ENCODE assay signal across 12 cellular contexts in the genomic region with DNA sequence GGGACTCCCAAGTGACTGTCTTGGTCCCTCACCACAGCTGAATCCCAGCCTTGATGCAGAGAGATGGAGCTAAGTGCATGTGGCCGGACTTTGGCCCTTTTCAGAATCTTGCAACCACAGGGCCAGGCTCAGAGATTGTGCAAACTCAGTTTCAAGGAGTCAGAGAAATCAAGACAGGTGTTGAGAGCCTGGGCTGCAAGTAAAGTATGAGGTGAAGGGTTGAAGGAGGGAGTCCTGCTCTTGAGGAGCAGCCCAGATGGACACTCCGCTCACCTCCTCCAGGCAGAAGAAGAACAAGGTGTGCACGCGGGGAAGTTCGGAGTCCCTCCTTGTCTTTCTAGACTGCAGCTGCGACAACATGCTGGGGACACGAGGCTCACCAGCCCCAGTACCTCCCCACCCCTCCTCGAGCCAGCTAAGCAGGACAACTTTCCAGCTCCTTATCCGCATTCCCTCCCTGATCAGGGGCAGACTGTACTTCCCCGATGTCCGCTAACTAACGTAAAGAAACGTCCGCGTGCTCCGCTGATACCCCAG. TPM values are rescaled to one million over a fixed set of nuclear protein-coding genes. Genes with fewer than 3 reads are reported as not detected.
DNase-seq lines count a peak whose midpoint lies in the region; ATAC-seq and TF ChIP-seq lines count a peak whose summit lies in the region.
"Had no signal": no experiment of that assay in that cellular context is flagged by ENCODE, and none has a peak within 500 bp of the region (broad histone marks: within the 10 kb centered on the region; RNA-seq: fewer than 3 reads in every experiment).

No MANE protein-coding gene starts in this region.

- H3K36me3 ChIP-seq in esophagus squamous epithelium (no peaks in the 10 kb centered on the region), mucosa of rectum (ENCODE audit: control insufficient read depth in 2 of 2, insufficient read depth in 2 of 2, low read length in 2 of 2) (no peaks in the 10 kb centered on the region), tibial artery (no peaks in the 10 kb centered on the region)
- H3K36me3 ChIP-seq: MG63, SJSA1 had no signal

- H3K9ac ChIP-seq in mucosa of rectum (ENCODE audit: low read depth in 1 of 2, low read length in 2 of 2): no peak overlapping the region

- H3K4me3 ChIP-seq in esophagus squamous epithelium (peak overlapping the region; percentile 9 to 64 (median 36)), mucosa of rectum (ENCODE audit: low read length in 2 of 2) (peak overlapping the region; percentile 38 to 43), tibial artery (peak overlapping the region; percentile 43 to 57)
- H3K4me3 ChIP-seq: MG63, SJSA1 had no signal

- intact Hi-C loops in esophagus squamous epithelium (cut with DNase I) (no loop called here), tibial artery (cut with DNase I; ENCODE audit: low total_unique reads) (no loop called here)

- DNase-seq in T-helper 17 cell: no peak
- DNase-seq in esophagus squamous epithelium (lab: John Stamatoyannopoulos, UW): no peak
- DNase-seq in tibial artery: no peak
- DNase-seq in NCI-H2171 treated with DMSO at 0.1 percent for 48 hours (lab: John Stamatoyannopoulos, UW): no peak
- DNase-seq in NCI-H187 (lab: John Stamatoyannopoulos, UW): no peak
- DNase-seq: activated effector memory CD4-positive, alpha-beta T cell treated with anti-CD3 and anti-CD28 coated beads, Interleukin-2, amount 50 U/mL, for 16 hours; MG63; NCI-H446 treated with DMSO at 0.1 percent for 48 hours had no signal

- WGBS in esophagus squamous epithelium, 2 donors: 33 to 52% methylated on average over 9 to 14 of the region's 16 CpGs

- TF ChIP-seq CTCF in esophagus squamous epithelium (IDR thresholded peaks at IDR 0.05) (no peak), tibial artery (IDR thresholded peaks at IDR 0.05) (no peak)

- peak overlapping the region; percentile 71 for H3K4me3 Mint-ChIP-seq in T-helper 17 cell
- H3K4me3 Mint-ChIP-seq: activated CD4-positive, alpha-beta T cell treated with anti-CD3 and anti-CD28 coated beads for 36 hours had no signal

- H3K36me3 Mint-ChIP-seq in T-helper 17 cell (ENCODE audit: low read depth): no peaks in the 10 kb centered on the region

- H3K4me1 ChIP-seq in esophagus squamous epithelium: peaks cover 0 to 15% (median 5%) of the 10 kb centered on the region in 3 donors
- H3K4me1 ChIP-seq in mucosa of rectum (ENCODE audit: control insufficient read depth in 2 of 2, insufficient read depth in 2 of 2, low read length in 2 of 2): peaks cover 5 to 8% of the 10 kb centered on the region in 2 donors
- H3K4me1 ChIP-seq in tibial artery: peaks cover 0 to 14% (median 9%) of the 10 kb centered on the region in 4 donors
- H3K4me1 ChIP-seq: SJSA1 had no signal

- TF ChIP-seq POLR2A in esophagus squamous epithelium (IDR thresholded peaks at IDR 0.05): no peak

- H3K27me3 Mint-ChIP-seq in T-helper 17 cell: peaks cover 72% of the 10 kb centered on the region

- ATAC-seq in T-helper 17 cell: no peak
- no peak for ATAC-seq in HG03571 (IDR thresholded peaks at IDR 0.05; ENCODE audit: unreplicated experiment)
- ATAC-seq: activated CD4-positive, alpha-beta T cell treated with anti-CD3 and anti-CD28 coated beads for 36 hours had no signal

- H3K9me3 ChIP-seq in T-helper 17 cell (ENCODE audit: control insufficient read depth, low read length, poor library complexity, severe bottlenecking) (no peaks in the 10 kb centered on the region), esophagus squamous epithelium (no peaks in the 10 kb centered on the region), mucosa of rectum (ENCODE audit: control insufficient read depth in 2 of 2, low read length in 2 of 2) (no peaks in the 10 kb centered on the region), tibial artery (no peaks in the 10 kb centered on the region)
- H3K9me3 ChIP-seq: MG63, SJSA1 had no signal

- peaks cover 5% of the 10 kb centered on the region for H3K4me1 Mint-ChIP-seq in T-helper 17 cell

- H3K27me3 ChIP-seq in esophagus squamous epithelium (peaks cover 0 to 74% (median 2%) of the 10 kb centered on the region in 4 donors), mucosa of rectum (ENCODE audit: control insufficient read depth in 2 of 2, insufficient read depth in 2 of 2, low read length in 2 of 2) (peaks cover 5 to 12% of the 10 kb centered on the region in 2 donors), tibial artery (no peaks in the 10 kb centered on the region)
- H3K27me3 ChIP-seq: MG63 had no signal

- H3K27ac ChIP-seq in esophagus squamous epithelium (no peak overlapping the region), mucosa of rectum (ENCODE audit: low read depth in 2 of 2, low read length in 2 of 2) (no peak overlapping the region), tibial artery (no peak overlapping the region)
- H3K27ac ChIP-seq: SJSA1 had no signal

- no peak overlapping the region for H3K27ac Mint-ChIP-seq in T-helper 17 cell
- H3K27ac Mint-ChIP-seq: activated CD4-positive, alpha-beta T cell treated with anti-CD3 and anti-CD28 coated beads for 36 hours had no signal

RNA-seq across cellular contexts. Expression of gene BMP4, which starts 6.4 kb away (rescaled TPM):
- total RNA-seq in T-helper 17 cell (not detected), esophagus squamous epithelium (10 to 100 TPM in 2 of 4 donors, 1 to 10 TPM in 2; 1.5 to 24.8 (median 6.9) TPM)
- total RNA-seq: activated CD4-positive, alpha-beta T cell treated with anti-CD3 and anti-CD28 coated beads for 36 hours had no signal
